8 cellular contexts compared by ENCODE assay signal in the genomic region with DNA sequence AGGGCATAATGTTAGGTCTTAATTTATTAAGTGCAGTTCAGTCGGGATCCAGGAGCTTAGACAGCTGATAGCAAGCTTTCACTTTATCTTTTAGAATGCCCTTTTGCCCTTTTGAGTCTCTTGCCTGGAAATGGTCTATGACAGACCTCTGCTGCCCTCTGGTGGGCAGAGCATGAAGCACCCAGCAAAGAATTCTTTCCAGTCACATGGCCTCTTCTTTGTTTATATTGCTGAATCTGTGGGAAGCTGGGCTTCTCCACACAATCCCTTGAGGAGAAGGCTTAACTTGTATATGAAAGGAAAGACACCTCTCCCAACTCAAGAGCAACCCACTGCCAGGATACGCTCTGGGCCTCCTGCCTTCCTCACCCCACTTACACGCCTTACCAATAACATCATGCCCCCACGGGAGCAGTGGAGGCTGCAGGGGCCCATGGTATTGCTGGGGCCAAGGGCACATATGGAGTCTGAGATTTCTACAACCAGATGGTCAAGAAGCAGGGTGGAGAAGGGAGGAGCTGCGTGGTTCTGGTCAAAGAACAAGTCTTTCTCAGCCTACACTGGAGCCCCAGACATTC. TPM values are rescaled to one million over a fixed set of nuclear protein-coding genes. Genes with fewer than 3 reads are reported as not detected.
DNase-seq lines count a peak whose midpoint lies in the region; ATAC-seq and TF ChIP-seq lines count a peak whose summit lies in the region.

No MANE protein-coding gene starts in this region.

- peak overlapping the region; percentile 73 for H3K27ac Mint-ChIP-seq in WTC11

- peaks cover 29% of the 10 kb centered on the region for H3K4me1 Mint-ChIP-seq in WTC11

- no peaks in the 10 kb centered on the region for H3K36me3 ChIP-seq in GM23248 (ENCODE audit: low read depth)
- H3K36me3 ChIP-seq in kidney epithelial cell (ENCODE audit: control insufficient read depth, insufficient read depth, low read length) = no peaks in the 10 kb centered on the region

- H3K4me3 Mint-ChIP-seq in WTC11 = no peak overlapping the region

- peak; percentile 95 for TF ChIP-seq CTCF in WTC11 (IDR thresholded peaks at IDR 0.05)
- TF ChIP-seq CTCF in cardiac fibroblast (IDR thresholded peaks at IDR 0.05; ENCODE audit: low read depth, low read length) = peak; percentile 88
- TF ChIP-seq CTCF in kidney epithelial cell (IDR thresholded peaks at IDR 0.05; ENCODE audit: insufficient read depth, low read length, poor library complexity, severe bottlenecking) = peak; percentile 90

- ATAC-seq in WTC11 = peak; percentile 79
- no peak for ATAC-seq in HG03045 (IDR thresholded peaks at IDR 0.05; ENCODE audit: unreplicated experiment)

- H3K4me2 ChIP-seq in GM23248 (ENCODE audit: unreplicated experiment) = peak overlapping the region; percentile 72

- CTCF ChIA-PET in WTC11 (lab: Charles Lee) = interaction anchor here (0.6 to 3.2 kb wide), 105 partner anchors 8 to 671 kb away, joined by 3 to 79 read pairs (median 5); partner anchors contain the start of genes CTSA, DNTTIP1, EPPIN and MATN4

- peaks cover 6% of the 10 kb centered on the region for H3K4me1 ChIP-seq in GM23248 (ENCODE audit: insufficient read depth)

- no peak overlapping the region for H3K27ac ChIP-seq in GM23248

- peak overlapping the region; percentile 43; the same call in 1 of the 2 replicates for H3K9ac ChIP-seq in GM23248

- no peak overlapping the region for H3K4me3 ChIP-seq in GM23248
- no peak overlapping the region for H3K4me3 ChIP-seq in cardiac fibroblast (replicated peaks in 1 of 2; ENCODE audit: low read depth in 2 of 2, low read length in 2 of 2)
- no peak overlapping the region for H3K4me3 ChIP-seq in kidney epithelial cell (ENCODE audit: low read depth, low read length)

- in situ Hi-C loops in GM23248 (cut with MboI) = loop anchor here (10.0 to 25.0 kb wide), 3 partner anchors 209 to 466 kb away; partner anchors contain the start of genes MATN4, RBPJL and WFDC2

- no peaks in the 10 kb centered on the region for H3K27me3 ChIP-seq in GM23248 (replicated peaks; ENCODE audit: insufficient read depth)
- H3K27me3 ChIP-seq in kidney epithelial cell (ENCODE audit: control insufficient read depth, insufficient read depth, low read length) = no peaks in the 10 kb centered on the region

- H3K9me3 ChIP-seq in GM23248 (ENCODE audit: low read depth) = no peaks in the 10 kb centered on the region

- no peaks in the 10 kb centered on the region for H4K20me1 ChIP-seq in GM23248 (ENCODE audit: insufficient read depth)

- peaks cover 6% of the 10 kb centered on the region for H3K36me3 Mint-ChIP-seq in WTC11

- H3K9me3 Mint-ChIP-seq in WTC11 = peaks cover 9% of the 10 kb centered on the region

- WGBS in GM23248 (ENCODE audit: low coverage in 1 of 2, low lambda C conversion rate in 2 of 2, missing lambda C conversion rate in 2 of 2), 2 experiments = 17 to 23% methylated on average over 5 of the region's 5 CpGs

- POLR2A ChIA-PET in WTC11 (lab: Charles Lee) = interaction anchor here (0.5 to 1.1 kb wide), 3 partner anchors 54 to 226 kb away, joined by 3 read pairs; no protein-coding TSS in a partner anchor

- H3K9me2 ChIP-seq in GM23248 (ENCODE audit: insufficient read depth) = no peaks in the 10 kb centered on the region

- no peaks in the 10 kb centered on the region for H3K79me2 ChIP-seq in GM23248 (ENCODE audit: insufficient read depth)

- peak; percentile 74 for DNase-seq in AG08395 (ENCODE audit: low spot score)
- peak; percentile 74 for DNase-seq in GM23248
- peak; percentile 90 for DNase-seq in NCI-H2196 (lab: John Stamatoyannopoulos, UW; ENCODE audit: unreplicated experiment)
- peak; percentile 87 for DNase-seq in WTC11 (ENCODE audit: low spot score)
- peak; percentile 81 for DNase-seq in cardiac fibroblast (ENCODE audit: low read depth in 2 of 2)
- DNase-seq in kidney epithelial cell (ENCODE audit: low read depth) = no peak
- peak; percentile 58 to 71 for DNase-seq in stimulated activated CD4-positive, alpha-beta T cell treated with anti-CD3 and anti-CD28 coated beads, Interleukin-15, amount 100 ng/mL, for 48 hours (ENCODE audit: low read depth in 2 of 2)

- H2AFZ ChIP-seq in GM23248 = peak overlapping the region; percentile 95

- no peaks in the 10 kb centered on the region for H3K27me3 Mint-ChIP-seq in WTC11 (ENCODE audit: low read depth)

- H3F3A ChIP-seq in GM23248 (ENCODE audit: insufficient read depth) = no peaks in the 10 kb centered on the region

TF ChIP-seq in WTC11, 78 proteins besides CTCF, POLR2A, EP300 and RAD21:
- peak; percentile 38; the same call in 1 of the 2 replicates for TF ChIP-seq MAX (CRISPR knock-in tag; IDR thresholded peaks at IDR 0.05)
- no peak for TF ChIP-seq ZBTB21 (CRISPR knock-in tag; IDR thresholded peaks at IDR 0.05; ENCODE audit: borderline replicate concordance)
- no peak for TF ChIP-seq ESRRA (CRISPR knock-in tag; IDR thresholded peaks at IDR 0.05; ENCODE audit: borderline replicate concordance)
- TF ChIP-seq, protein P1, sequence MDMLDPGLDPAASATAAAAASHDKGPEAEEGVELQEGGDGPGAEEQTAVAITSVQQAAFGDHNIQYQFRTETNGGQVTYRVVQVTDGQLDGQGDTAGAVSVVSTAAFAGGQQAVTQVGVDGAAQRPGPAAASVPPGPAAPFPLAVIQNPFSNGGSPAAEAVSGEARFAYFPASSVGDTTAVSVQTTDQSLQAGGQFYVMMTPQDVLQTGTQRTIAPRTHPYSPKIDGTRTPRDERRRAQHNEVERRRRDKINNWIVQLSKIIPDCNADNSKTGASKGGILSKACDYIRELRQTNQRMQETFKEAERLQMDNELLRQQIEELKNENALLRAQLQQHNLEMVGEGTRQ (CRISPR knock-in tag; IDR thresholded peaks at IDR 0.05) = peak; percentile 88
- peak; percentile 85 for TF ChIP-seq FOXK1 (CRISPR knock-in tag; IDR thresholded peaks at IDR 0.05)
- TF ChIP-seq ETV6 (CRISPR knock-in tag; IDR thresholded peaks at IDR 0.05) = peak; percentile 57; the same call in 1 of the 2 replicates
- TF ChIP-seq ZNF281 (CRISPR knock-in tag; IDR thresholded peaks at IDR 0.05) = no peak
- TF ChIP-seq USF1 (CRISPR knock-in tag; IDR thresholded peaks at IDR 0.05) = peak; percentile 87

RNA-seq across cellular contexts. Expression of gene WFDC3, which starts 20.4 kb away (rescaled TPM):
- 0.76 TPM in 1 of 2 replicates, not detected in the other for total RNA-seq in GM23248 (2014; rRNA removed; shearing (Covaris generic))
- 2.4 and 3.6 TPM in 2 replicates for polyA plus RNA-seq in GM23248 (2016; fragmentation: Nextera tagmentation; extraction: Ambion mirVana)
- not detected in 3 replicates for total RNA-seq in WTC11 (2021)
- total RNA-seq in kidney epithelial cell = not detected in 2 replicates

RNA-seq across cellular contexts. Expression of gene DNTTIP1, which starts 20.5 kb away (rescaled TPM):
- 12.4 and 22.9 TPM in 2 replicates for total RNA-seq in GM23248 (2014; rRNA removed; shearing (Covaris generic))
- polyA plus RNA-seq in GM23248 (2016; fragmentation: Nextera tagmentation; extraction: Ambion mirVana) = 57.2 and 57.6 TPM in 2 replicates
- total RNA-seq in WTC11 (2021) = 34.2 to 35.7 TPM (median 35.1 TPM) in 3 replicates
- total RNA-seq in kidney epithelial cell = 46.7 and 48.2 TPM in 2 replicates

RNA-seq across cellular contexts. Expression of gene UBE2C, which starts 41.2 kb away (rescaled TPM):
- total RNA-seq in GM23248 (2014; rRNA removed; shearing (Covaris generic)) = 33.8 and 38.8 TPM in 2 replicates
- polyA plus RNA-seq in GM23248 (2016; fragmentation: Nextera tagmentation; extraction: Ambion mirVana) = 69.2 and 78.4 TPM in 2 replicates
- total RNA-seq in WTC11 (2021) = 249 to 251 TPM (median 249 TPM) in 3 replicates
- 25.9 and 31.3 TPM in 2 replicates for total RNA-seq in kidney epithelial cell

RNA-seq across cellular contexts. Expression of gene SPINT4, which starts 49.1 kb away (rescaled TPM):
- total RNA-seq in GM23248 (2014; rRNA removed; shearing (Covaris generic)) = not detected in 2 replicates
- polyA plus RNA-seq in GM23248 (2016; fragmentation: Nextera tagmentation; extraction: Ambion mirVana) = not detected in 2 replicates
- total RNA-seq in WTC11 (2021) (not detected in 3 replicates), kidney epithelial cell (not detected in 2 replicates)

RNA-seq across cellular contexts. Expression of gene TNNC2, which starts 55.8 kb away (rescaled TPM):
- total RNA-seq in GM23248 (2014; rRNA removed; shearing (Covaris generic)) = not detected in 2 replicates
- polyA plus RNA-seq in GM23248 (2016; fragmentation: Nextera tagmentation; extraction: Ambion mirVana) = 0.83 and 1.1 TPM in 2 replicates
- 2.7 to 3.6 TPM (median 3.0 TPM) in 3 replicates for total RNA-seq in WTC11 (2021)
- total RNA-seq in kidney epithelial cell = not detected in 2 replicates
